8 cellular contexts compared by ENCODE assay signal in genomic region chr16:84138824-84139627, GRCh38. TPM values are rescaled to one million over a fixed set of nuclear protein-coding genes. Genes with fewer than 3 reads are reported as not detected.
DNase-seq lines count a peak whose midpoint lies in the region; ATAC-seq and TF ChIP-seq lines count a peak whose summit lies in the region.

No MANE protein-coding gene starts in this region.

- no peaks in the 10 kb centered on the region for H3K36me3 ChIP-seq in heart right ventricle

- DNase-seq in GM13976 (ENCODE audit: low spot score): peak; percentile 83
- peak; percentile 89 for DNase-seq in OCI-M1 (lab: John Stamatoyannopoulos, UW)
- DNase-seq in heart right ventricle: peak in 1 of 2 donors; percentile 24
- no peak for DNase-seq in midbrain (lab: John Stamatoyannopoulos, UW)
- no peak for DNase-seq in activated effector memory CD4-positive, alpha-beta T cell treated with anti-CD3 and anti-CD28 coated beads, Interleukin-2, amount 50 U/mL, for 16 hours

- H3K4me1 ChIP-seq in heart right ventricle: peaks cover 0 to 29% (median 9%) of the 10 kb centered on the region in 9 donors

- TF ChIP-seq CTCF in GM13976 (IDR thresholded peaks at IDR 0.05; ENCODE audit: borderline replicate concordance, control extremely low read depth, extremely low read depth, insufficient read depth, missing control alignments) (no peak), heart right ventricle (IDR thresholded peaks at IDR 0.05) (no peak)

- peak overlapping the region; percentile 51 to 81 (median 76) for H3K27ac ChIP-seq in heart right ventricle

- peak overlapping the region in 1 of 10 donors; percentile 22 for H3K4me3 ChIP-seq in heart right ventricle

- intact Hi-C loops in heart right ventricle (cut with DNase I): no loop called here

- WGBS in heart right ventricle, 2 donors: 48 to 53% methylated on average over 14 of the region's 14 CpGs

- H3K9me3 ChIP-seq in heart right ventricle: no peaks in the 10 kb centered on the region

- H3K27me3 ChIP-seq in heart right ventricle: no peaks in the 10 kb centered on the region

- in situ Hi-C loops in GM13976 (cut with MboI; ENCODE audit: low sequenced_read_pairs, unreplicated experiment): no loop called here

- ATAC-seq in HG02759 (IDR thresholded peaks at IDR 0.05; ENCODE audit: unreplicated experiment): peak; percentile 53
- ATAC-seq in heart right ventricle: peak; percentile 53 to 93 (median 82)
- no peak for ATAC-seq in HG02763 (IDR thresholded peaks at IDR 0.05; ENCODE audit: unreplicated experiment)
- ATAC-seq in GM21390 (IDR thresholded peaks at IDR 0.05; ENCODE audit: unreplicated experiment): no peak

RNA-seq across cellular contexts. Expression of gene HSDL1, which starts 6.0 kb away (rescaled TPM):
- 10 to 100 TPM; 19.4 to 38.5 (median 25.3) TPM for total RNA-seq in heart right ventricle
- polyA plus RNA-seq in heart right ventricle: 10 to 100 TPM in 1 of 2 donors, 1 to 10 TPM in 1; 9.9 to 13.7 TPM

RNA-seq across cellular contexts. Expression of gene DNAAF1, which starts 6.1 kb away (rescaled TPM):
- under 1 TPM in 3 of 10 donors, not detected in 7; 0.23 to 0.54 (median 0.28) TPM for total RNA-seq in heart right ventricle
- polyA plus RNA-seq in heart right ventricle: 1 to 10 TPM in 1 of 2 donors, under 1 TPM in 1; 0.33 to 2.6 TPM

RNA-seq across cellular contexts. Expression of gene MBTPS1, which starts 22.3 kb away (rescaled TPM):
- total RNA-seq in heart right ventricle: 100 to 1,000 TPM in 1 of 10 donors, 10 to 100 TPM in 9; 55.9 to 122 (median 73.5) TPM
- polyA plus RNA-seq in heart right ventricle: 10 to 100 TPM; 41.4 to 45.1 TPM

RNA-seq across cellular contexts. Expression of gene TAF1C, which starts 47.8 kb away (rescaled TPM):
- 10 to 100 TPM; 14.2 to 34.0 (median 20.9) TPM for total RNA-seq in heart right ventricle
- polyA plus RNA-seq in heart right ventricle: 10 to 100 TPM; 24.7 to 76.7 TPM

RNA-seq across cellular contexts. Expression of gene ADAD2, which starts 51.9 kb away (rescaled TPM):
- total RNA-seq in heart right ventricle: 1 to 10 TPM in 3 of 10 donors, under 1 TPM in 3, not detected in 4; 0.52 to 2.2 (median 0.85) TPM
- 1 to 10 TPM in 1 of 2 donors, under 1 TPM in 1; 0.36 to 5.9 TPM for polyA plus RNA-seq in heart right ventricle

Comparison
In these comparisons a context has a peak if more than half of its experiments do, and no peak if none do; other contexts are left out.
1. DNase-seq: peak in GM13976 (single experiment) and OCI-M1 (single experiment); none in midbrain (single experiment) and activated effector memory CD4-positive, alpha-beta T cell treated with anti-CD3 and anti-CD28 coated beads, Interleukin-2, amount 50 U/mL, for 16 hours (single experiment).
2. ATAC-seq: peak in HG02759 (single experiment) and heart right ventricle (8 of 8); none in HG02763 (single experiment) and GM21390 (single experiment).